ENCODE assay signal across 9 cellular contexts in genomic region chr2:28809927-28810326, GRCh38. TPM values are rescaled to one million over a fixed set of nuclear protein-coding genes. Genes with fewer than 3 reads are reported as not detected.
A peak's percentile ranks its signal among the peaks of the same experiment; 100 is the strongest.
DNase-seq lines count a peak whose midpoint lies in the region; ATAC-seq and TF ChIP-seq lines count a peak whose summit lies in the region.
"Had no signal": no experiment of that assay in that cellular context is flagged by ENCODE, and none has a peak within 500 bp of the region (broad histone marks: within the 10 kb centered on the region; RNA-seq: fewer than 3 reads in every experiment).

No MANE protein-coding gene starts in this region.

- 74% methylated on average over 10 of the region's 10 CpGs for WGBS in prostate gland

- H3K27ac ChIP-seq in CD8-positive, alpha-beta memory T cell (ENCODE audit: low read depth, low read length): peak overlapping the region; percentile 38
- H3K27ac ChIP-seq in prostate gland: peak overlapping the region in 1 of 2 donors; percentile 37

- peak overlapping the region; percentile 42 for H3K9ac ChIP-seq in NT2/D1 (ENCODE audit: insufficient read length, low read depth)

- POLR2A ChIA-PET in CD8-positive, alpha-beta memory T cell (lab: Charles Lee): interaction anchor here (1.2 kb wide), 1 partner anchor 21 kb away, joined by 3 read pairs; no protein-coding TSS in a partner anchor

- H3K4me1 Mint-ChIP-seq in CD8-positive, alpha-beta memory T cell: peaks cover 14 to 25% (median 24%) of the 10 kb centered on the region in 3 donors

- peak overlapping the region; percentile 61 for H3K4me3 ChIP-seq in CD8-positive, alpha-beta memory T cell (ENCODE audit: low read length)
- H3K4me3 ChIP-seq in NT2/D1 (ENCODE audit: insufficient read length, low read depth) (peak overlapping the region; percentile 28), epithelial cell of proximal tubule (ENCODE audit: low read depth, low read length) (peak overlapping the region; percentile 51), prostate gland (peak overlapping the region; percentile 30 to 36)

- H3K36me3 ChIP-seq in CD8-positive, alpha-beta memory T cell (ENCODE audit: insufficient read depth, low read length): no peaks in the 10 kb centered on the region
- peaks cover 4% of the 10 kb centered on the region for H3K36me3 ChIP-seq in NT2/D1 (ENCODE audit: insufficient read depth, insufficient read length, low read length)
- H3K36me3 ChIP-seq in prostate gland: no peaks in the 10 kb centered on the region

- peak overlapping the region; percentile 58 to 89 (median 76) for H3K27ac Mint-ChIP-seq in CD8-positive, alpha-beta memory T cell

- DNase-seq in CD8-positive, alpha-beta memory T cell: no peak
- no peak for DNase-seq in NT2/D1 (ENCODE audit: low read depth, low spot score)
- no peak for DNase-seq in epithelial cell of proximal tubule (ENCODE audit: low read depth)
- no peak for DNase-seq in prostate gland (ENCODE audit: low spot score)
- no peak for DNase-seq in cortex of kidney (lab: John Stamatoyannopoulos, UW)
- DNase-seq in GM03348 (ENCODE audit: low spot score): no peak
- DNase-seq in germinal center (ENCODE audit: low spot score): no peak
- DNase-seq: NCI-H1694 had no signal

- no peaks in the 10 kb centered on the region for H3K9me3 ChIP-seq in CD8-positive, alpha-beta memory T cell (ENCODE audit: low read length)
- peaks cover 7% of the 10 kb centered on the region; the same call in 1 of the 2 replicates for H3K9me3 ChIP-seq in NT2/D1 (ENCODE audit: insufficient read depth, low read length)
- H3K9me3 ChIP-seq in prostate gland: no peaks in the 10 kb centered on the region

- CTCF ChIA-PET in CD8-positive, alpha-beta memory T cell (lab: Charles Lee): interaction anchor here (0.8 to 1.2 kb wide), 2 partner anchors 216 to 243 kb away, joined by 4 to 5 read pairs; no protein-coding TSS in a partner anchor

- no peak for ATAC-seq in GM19452 (IDR thresholded peaks at IDR 0.05; ENCODE audit: unreplicated experiment)

- TF ChIP-seq CTCF in epithelial cell of proximal tubule (conservative IDR thresholded peaks at IDR 0.05; ENCODE audit: low read depth, low read length) (no peak), prostate gland (IDR thresholded peaks at IDR 0.05) (no peak)

- H3K4me1 ChIP-seq in CD8-positive, alpha-beta memory T cell (ENCODE audit: insufficient read depth, low read length): peaks cover 13% of the 10 kb centered on the region
- H3K4me1 ChIP-seq in NT2/D1 (ENCODE audit: insufficient read depth, insufficient read length) (no peaks in the 10 kb centered on the region), prostate gland (replicated peaks) (no peaks in the 10 kb centered on the region)

- H3K27me3 ChIP-seq in CD8-positive, alpha-beta memory T cell (ENCODE audit: insufficient read depth, low read length, poor library complexity, severe bottlenecking): no peaks in the 10 kb centered on the region
- H3K27me3 ChIP-seq in NT2/D1 (ENCODE audit: insufficient read depth, insufficient read length): peaks cover 11% of the 10 kb centered on the region
- H3K27me3 ChIP-seq in prostate gland (replicated peaks; ENCODE audit: insufficient read depth): no peaks in the 10 kb centered on the region

- H3K27me3 Mint-ChIP-seq in CD8-positive, alpha-beta memory T cell: no peaks in the 10 kb centered on the region

- peaks cover 0 to 10% (median 3%) of the 10 kb centered on the region in 3 donors for H3K36me3 Mint-ChIP-seq in CD8-positive, alpha-beta memory T cell

- TF ChIP-seq POLR2A in prostate gland (IDR thresholded peaks at IDR 0.05): no peak

- H3K4me3 Mint-ChIP-seq in CD8-positive, alpha-beta memory T cell: peak overlapping the region; percentile 81 to 95 (median 86)

- intact Hi-C loops in prostate gland (cut with DNase I): loop anchor here (5.0 kb wide), 2 partner anchors 218 to 243 kb away; no protein-coding TSS in a partner anchor

- H3K9me3 Mint-ChIP-seq in CD8-positive, alpha-beta memory T cell: no peaks in the 10 kb centered on the region

RNA-seq across cellular contexts. Expression of gene SPDYA, which starts 0.7 kb away (rescaled TPM):
- total RNA-seq in CD8-positive, alpha-beta memory T cell: under 1 TPM; 0.83 to 0.84 TPM
- polyA plus RNA-seq in CD8-positive, alpha-beta memory T cell: 0.61 TPM
- total RNA-seq in epithelial cell of proximal tubule (not detected in 2 replicates), prostate gland (1 to 10 TPM in 1 of 2 donors, under 1 TPM in 1; 0.73 to 7.3 TPM)

RNA-seq across cellular contexts. Expression of gene PPP1CB, which starts 58.3 kb away (rescaled TPM):
- total RNA-seq in CD8-positive, alpha-beta memory T cell: 100 to 1,000 TPM; 208 to 214 TPM
- polyA plus RNA-seq in CD8-positive, alpha-beta memory T cell: 95.4 TPM
- total RNA-seq in epithelial cell of proximal tubule (157 and 173 TPM in 2 replicates), prostate gland (100 to 1,000 TPM; 177 to 260 TPM)
